In genomic region chr1:45523975-45524374, GRCh38 we compare ENCODE assay signal across 1 cellular context. TPM values are rescaled to one million over a fixed set of nuclear protein-coding genes. Genes with fewer than 3 reads are reported as not detected.
"Had no signal": no experiment of that assay in that cellular context is flagged by ENCODE, and none has a peak within 500 bp of the region (broad histone marks: within the 10 kb centered on the region; RNA-seq: fewer than 3 reads in every experiment).

No MANE protein-coding gene starts in this region.

RNA-seq across cellular contexts. Expression of gene CCDC163, which starts 24.1 kb away (rescaled TPM):
- total RNA-seq: vagina had no signal
